ENCODE assay signal across 1 cellular context in genomic region chr4:5956285-5957021, GRCh38.
TF ChIP-seq lines count a peak whose summit lies in the region.

No MANE protein-coding gene starts in this region.

TF ChIP-seq in K562, 482 proteins besides CTCF, POLR2A, EP300 and RAD21 (continued from another document and continues in another):
- TF ChIP-seq PKNOX1 (IDR thresholded peaks at IDR 0.05) (peak; percentile 38; the same call in 1 of the 2 replicates), CLOCK (CRISPR knock-in tag; IDR thresholded peaks at IDR 0.05; ENCODE audit: borderline replicate concordance) (no peak), RBM22 (IDR thresholded peaks at IDR 0.05; ENCODE audit: low read depth, low read length, poor library complexity, severe bottlenecking) (no peak), ZBTB5 (IDR thresholded peaks at IDR 0.05) (no peak), EP400 (IDR thresholded peaks at IDR 0.05) (no peak), POLR2B (IDR thresholded peaks at IDR 0.05; ENCODE audit: low read depth, partially characterized antibody) (no peak), RBM25 (IDR thresholded peaks at IDR 0.05; ENCODE audit: low read depth, low read length, severe bottlenecking) (peak; percentile 59), CREBBP (IDR thresholded peaks at IDR 0.05; ENCODE audit: low read depth, low read length) (no peak), ZNF431 (CRISPR knock-in tag; IDR thresholded peaks at IDR 0.05) (no peak), ESRRA (IDR thresholded peaks at IDR 0.05; ENCODE audit: borderline replicate concordance, low read depth) (no peak), YBX1 (IDR thresholded peaks at IDR 0.05) (no peak), SMARCC2 (IDR thresholded peaks at IDR 0.05; ENCODE audit: low read depth) (no peak), SMARCA5 (IDR thresholded peaks at IDR 0.05) (peak; percentile 30; the same call in 1 of the 2 replicates), ZFP36 (IDR thresholded peaks at IDR 0.05; ENCODE audit: low read depth, low read length, partially characterized antibody) (peak; percentile 98), GMEB1 (CRISPR knock-in tag; IDR thresholded peaks at IDR 0.05) (no peak), HES1 (IDR thresholded peaks at IDR 0.05; ENCODE audit: low read depth) (no peak), TAF9B (IDR thresholded peaks at IDR 0.05; ENCODE audit: partially characterized antibody) (no peak), PHB (CRISPR knock-in tag; IDR thresholded peaks at IDR 0.05) (no peak), GTF3C2 (IDR thresholded peaks at IDR 0.05; ENCODE audit: borderline replicate concordance, extremely low read depth, insufficient read length) (peak; percentile 30), ZBTB40 (IDR thresholded peaks at IDR 0.05) (no peak), ZBTB40 (CRISPR knock-in tag; IDR thresholded peaks at IDR 0.05) (no peak), RREB1 (CRISPR knock-in tag; IDR thresholded peaks at IDR 0.05) (no peak), NFIC (IDR thresholded peaks at IDR 0.05) (peak; percentile 33; the same call in 1 of the 2 replicates)
